ENCODE assay signal across 8 cellular contexts in the genomic region with DNA sequence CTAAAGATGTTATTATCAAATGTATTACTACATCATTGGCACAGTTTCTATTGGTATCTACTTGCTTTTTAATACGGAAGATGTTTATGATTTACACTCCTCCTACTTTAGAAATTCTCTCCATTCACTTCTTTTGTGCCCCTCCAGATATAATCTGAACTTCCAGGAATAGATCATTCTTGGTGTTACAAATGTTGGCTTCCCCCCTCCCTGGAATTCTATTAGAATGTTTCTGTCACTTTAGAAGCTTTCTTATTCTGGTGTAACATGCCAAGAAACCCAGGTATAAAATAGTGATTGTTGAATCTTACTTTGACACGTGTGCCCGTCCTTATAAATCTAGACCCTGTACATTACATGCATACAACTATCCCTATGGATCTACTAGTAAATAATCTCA. TPM values are rescaled to one million over a fixed set of nuclear protein-coding genes. Genes with fewer than 3 reads are reported as not detected.
DNase-seq lines count a peak whose midpoint lies in the region; ATAC-seq and TF ChIP-seq lines count a peak whose summit lies in the region.

No MANE protein-coding gene starts in this region.

- H3K4me3 Mint-ChIP-seq in chondrocyte (ENCODE audit: unreplicated experiment) = peak overlapping the region; percentile 96
- H3K4me3 Mint-ChIP-seq in natural killer cell treated with Interleukin-12 subunit alpha and Interleukin-12 subunit beta and Interleukin-15 and Interleukin-18, amount 100 ng/mL, for 72 hours = peak overlapping the region; percentile 90

- no peaks in the 10 kb centered on the region for H3K27me3 Mint-ChIP-seq in chondrocyte (ENCODE audit: low read depth)
- H3K27me3 Mint-ChIP-seq in natural killer cell treated with Interleukin-12 subunit alpha and Interleukin-12 subunit beta and Interleukin-15 and Interleukin-18, amount 100 ng/mL, for 72 hours = no peaks in the 10 kb centered on the region

- peak overlapping the region; percentile 70 to 87 (median 79) for H3K4me2 ChIP-seq in BLaER1 treated with 17β-estradiol and CSF1 and Interleukin-3, amounts not matched to agents 10 nM and 100 nM

- peak overlapping the region; percentile 61 for H3K27ac Mint-ChIP-seq in chondrocyte (ENCODE audit: unreplicated experiment)
- H3K27ac Mint-ChIP-seq in natural killer cell treated with Interleukin-12 subunit alpha and Interleukin-12 subunit beta and Interleukin-15 and Interleukin-18, amount 100 ng/mL, for 72 hours = peak overlapping the region; percentile 92 to 96

- peak overlapping the region; percentile 91 to 99 (median 96) for H3K4me3 ChIP-seq in BLaER1 treated with 17β-estradiol and CSF1 and Interleukin-3, amounts not matched to agents 10 nM and 100 nM
- H3K4me3 ChIP-seq in Jurkat, Clone E6-1 (ENCODE audit: low read length) = peak overlapping the region; percentile 97

- H3K4me1 Mint-ChIP-seq in chondrocyte (ENCODE audit: low read depth) = peaks cover 23% of the 10 kb centered on the region
- H3K4me1 Mint-ChIP-seq in natural killer cell treated with Interleukin-12 subunit alpha and Interleukin-12 subunit beta and Interleukin-15 and Interleukin-18, amount 100 ng/mL, for 72 hours (ENCODE audit: low read depth in 2 of 2) = peaks cover 18 to 21% of the 10 kb centered on the region in 2 donors

- no peaks in the 10 kb centered on the region for H3K9me3 ChIP-seq in BLaER1 treated with 17β-estradiol and CSF1 and Interleukin-3, amounts not matched to agents 10 nM and 100 nM (replicated peaks in 1 of 11)

- H3K36me3 Mint-ChIP-seq in chondrocyte (ENCODE audit: low read depth) = peaks cover 2% of the 10 kb centered on the region
- H3K36me3 Mint-ChIP-seq in natural killer cell treated with Interleukin-12 subunit alpha and Interleukin-12 subunit beta and Interleukin-15 and Interleukin-18, amount 100 ng/mL, for 72 hours = no peaks in the 10 kb centered on the region

- peak overlapping the region; percentile 93 to 98 (median 95) for H3K9ac ChIP-seq in BLaER1 treated with 17β-estradiol and CSF1 and Interleukin-3, amounts not matched to agents 10 nM and 100 nM

- peak overlapping the region in 8 of 11 experiments; percentile 86 to 94 (median 90); a peak in 12 of 22 replicates for H3K27ac ChIP-seq in BLaER1 treated with 17β-estradiol and CSF1 and Interleukin-3, amounts not matched to agents 10 nM and 100 nM

- peaks cover 15 to 36% (median 30%) of the 10 kb centered on the region in 11 experiments; a peak in 18 of 22 replicates for H4K20me1 ChIP-seq in BLaER1 treated with 17β-estradiol and CSF1 and Interleukin-3, amounts not matched to agents 10 nM and 100 nM

- DNase-seq in Jurkat, Clone E6-1 (ENCODE audit: low read depth, low spot score) = no peak
- DNase-seq in chondrocyte (ENCODE audit: low spot score) = no peak
- DNase-seq in natural killer cell treated with Interleukin-12 subunit alpha and Interleukin-12 subunit beta and Interleukin-15 and Interleukin-18, amount 100 ng/mL, for 72 hours (ENCODE audit: low spot score) = no peak
- no peak for DNase-seq in activated effector memory CD4-positive, alpha-beta T cell treated with anti-CD3 and anti-CD28 coated beads, Interleukin-2, amount 50 U/mL, for 16 hours
- DNase-seq in KBM-7 = no peak
- no peak for DNase-seq in NCI-H2196 treated with DMSO at 0.1 percent for 48 hours (lab: John Stamatoyannopoulos, UW; ENCODE audit: unreplicated experiment)

- H3K4me1 ChIP-seq in BLaER1 treated with 17β-estradiol and CSF1 and Interleukin-3, amounts not matched to agents 10 nM and 100 nM = peaks cover 8 to 34% (median 27%) of the 10 kb centered on the region in 10 experiments

- ATAC-seq in natural killer cell treated with Interleukin-12 subunit alpha and Interleukin-12 subunit beta and Interleukin-15 and Interleukin-18, amount 100 ng/mL, for 72 hours = no peak
- ATAC-seq in HG03442 (IDR thresholded peaks at IDR 0.05; ENCODE audit: unreplicated experiment) = no peak

- in situ Hi-C loops in KBM-7 (cut with MboI; ENCODE audit: low pct_unique_long_range_greater_than_20kb, low sequenced_read_pairs) = no loop called here

- H3K36me3 ChIP-seq in BLaER1 treated with 17β-estradiol and CSF1 and Interleukin-3, amounts not matched to agents 10 nM and 100 nM = peaks cover 0 to 28% (median 16%) of the 10 kb centered on the region in 11 experiments; a peak in 19 of 22 replicates

- H3K27me3 ChIP-seq in BLaER1 treated with 17β-estradiol and CSF1 and Interleukin-3, amounts not matched to agents 10 nM and 100 nM = no peaks in the 10 kb centered on the region

- TF ChIP-seq CTCF in chondrocyte (IDR thresholded peaks at IDR 0.05) = no peak

- H3K9me3 Mint-ChIP-seq in chondrocyte (ENCODE audit: low read depth) = no peaks in the 10 kb centered on the region
- H3K9me3 Mint-ChIP-seq in natural killer cell treated with Interleukin-12 subunit alpha and Interleukin-12 subunit beta and Interleukin-15 and Interleukin-18, amount 100 ng/mL, for 72 hours = no peaks in the 10 kb centered on the region

RNA-seq across cellular contexts. Expression of a gene that starts 1.2 kb away (rescaled TPM):
- polyA plus RNA-seq in Jurkat, Clone E6-1 (2012; ENCODE audit: insufficient read depth, insufficient read length) = 15.5 TPM
- total RNA-seq in chondrocyte = 20.8 to 28.8 TPM (median 23.0 TPM) in 3 replicates
- 10 to 100 TPM; 44.9 to 59.3 TPM for total RNA-seq in natural killer cell treated with Interleukin-12 subunit alpha and Interleukin-12 subunit beta and Interleukin-15 and Interleukin-18, amount 100 ng/mL, for 72 hours

RNA-seq across cellular contexts. Expression of a gene that starts 51.7 kb away (rescaled TPM):
- 1,401 TPM for polyA plus RNA-seq in Jurkat, Clone E6-1 (2012; ENCODE audit: insufficient read depth, insufficient read length)
- 239 to 400 TPM (median 242 TPM) in 3 replicates for total RNA-seq in chondrocyte
- 100 to 1,000 TPM; 831 to 919 TPM for total RNA-seq in natural killer cell treated with Interleukin-12 subunit alpha and Interleukin-12 subunit beta and Interleukin-15 and Interleukin-18, amount 100 ng/mL, for 72 hours
